ENCODE assay signal across 15 cellular contexts in genomic region chr2:157419031-157419580, GRCh38. TPM values are rescaled to one million over a fixed set of nuclear protein-coding genes. Genes with fewer than 3 reads are reported as not detected.
DNase-seq lines count a peak whose midpoint lies in the region; ATAC-seq and TF ChIP-seq lines count a peak whose summit lies in the region.
"Had no signal": no experiment of that assay in that cellular context is flagged by ENCODE, and none has a peak within 500 bp of the region (broad histone marks: within the 10 kb centered on the region; RNA-seq: fewer than 3 reads in every experiment).

No MANE protein-coding gene starts in this region.

- H3K27me3 ChIP-seq in right cardiac atrium (ENCODE audit: control insufficient read depth, insufficient read depth): no peaks in the 10 kb centered on the region
- no peaks in the 10 kb centered on the region for H3K27me3 ChIP-seq in heart right ventricle
- no peaks in the 10 kb centered on the region for H3K27me3 ChIP-seq in uterus
- H3K27me3 ChIP-seq: hepatocyte, testis had no signal

- H3K9me3 ChIP-seq in right cardiac atrium (ENCODE audit: control insufficient read depth, low read length) (no peaks in the 10 kb centered on the region), heart right ventricle (peaks cover 0 to 15% (median 0%) of the 10 kb centered on the region in 11 donors), uterus (no peaks in the 10 kb centered on the region)
- H3K9me3 ChIP-seq: testis had no signal

- peaks cover 2% of the 10 kb centered on the region for H3K4me1 ChIP-seq in right cardiac atrium (ENCODE audit: control insufficient read depth, insufficient read depth, low read length)
- H3K4me1 ChIP-seq in heart right ventricle: peaks cover 0 to 81% (median 0%) of the 10 kb centered on the region in 9 donors
- H3K4me1 ChIP-seq in uterus: no peaks in the 10 kb centered on the region
- H3K4me1 ChIP-seq: testis had no signal

- no peaks in the 10 kb centered on the region for H3K9me3 Mint-ChIP-seq in activated T-cell treated with anti-CD3 and anti-CD28 coated beads, Interleukin-2, amount 50 U/mL, for 24 hours
- peaks cover 4% of the 10 kb centered on the region for H3K9me3 Mint-ChIP-seq in memory B cell

- ATAC-seq in right cardiac atrium (no peak), heart right ventricle (no peak), memory B cell (ENCODE audit: low read depth) (no peak), HG02763 (IDR thresholded peaks at IDR 0.05; ENCODE audit: unreplicated experiment) (no peak)
- ATAC-seq: left colon had no signal

- H3K27ac ChIP-seq in right cardiac atrium (ENCODE audit: low read length) (no peak overlapping the region), heart right ventricle (peak overlapping the region in 2 of 10 donors; percentile 23 to 91), uterus (no peak overlapping the region)
- H3K27ac ChIP-seq: hepatocyte, testis had no signal

- intact Hi-C loops in right cardiac atrium (cut with DNase I) (no loop called here), heart right ventricle (cut with DNase I) (no loop called here), uterus (cut with DNase I; ENCODE audit: low total_unique reads) (no loop called here)

- H3K4me3 ChIP-seq in right cardiac atrium (ENCODE audit: low read length) (no peak overlapping the region), heart right ventricle (no peak overlapping the region), uterus (no peak overlapping the region)
- H3K4me3 ChIP-seq: hepatocyte, testis had no signal

- peaks cover 90% of the 10 kb centered on the region for H3K4me1 Mint-ChIP-seq in activated T-cell treated with anti-CD3 and anti-CD28 coated beads, Interleukin-2, amount 50 U/mL, for 24 hours (ENCODE audit: low read depth)
- peaks cover 43% of the 10 kb centered on the region for H3K4me1 Mint-ChIP-seq in memory B cell

- H3K4me3 Mint-ChIP-seq in activated T-cell treated with anti-CD3 and anti-CD28 coated beads, Interleukin-2, amount 50 U/mL, for 24 hours: peak overlapping the region; percentile 55
- peak overlapping the region; percentile 5 for H3K4me3 Mint-ChIP-seq in memory B cell

- peaks cover 96% of the 10 kb centered on the region for H3K36me3 Mint-ChIP-seq in activated T-cell treated with anti-CD3 and anti-CD28 coated beads, Interleukin-2, amount 50 U/mL, for 24 hours (ENCODE audit: low read depth)
- peaks cover 45% of the 10 kb centered on the region for H3K36me3 Mint-ChIP-seq in memory B cell

- no peaks in the 10 kb centered on the region for H3K27me3 Mint-ChIP-seq in activated T-cell treated with anti-CD3 and anti-CD28 coated beads, Interleukin-2, amount 50 U/mL, for 24 hours
- no peaks in the 10 kb centered on the region for H3K27me3 Mint-ChIP-seq in memory B cell

- TF ChIP-seq POLR2A in uterus (IDR thresholded peaks at IDR 0.05): no peak

- 83% methylated on average over 12 of the region's 12 CpGs for WGBS in right cardiac atrium
- WGBS in heart right ventricle, 2 donors: 84 to 91% methylated on average over 12 of the region's 12 CpGs

- TF ChIP-seq CTCF in heart right ventricle (IDR thresholded peaks at IDR 0.05) (no peak), uterus (IDR thresholded peaks at IDR 0.05) (no peak)

- DNase-seq in right cardiac atrium (peak in 2 of 3 donors; percentile 39 to 51), heart right ventricle (no peak), memory B cell (ENCODE audit: low spot score in 2 of 2) (no peak), D341Med (ENCODE audit: low spot score) (no peak), uterus (no peak), activated gamma-delta T cell (lab: John Stamatoyannopoulos, UW) (no peak)
- no peak for DNase-seq in activated T-cell treated with anti-CD3 and anti-CD28 coated beads, Interleukin-2, amount 50 U/mL, for 24 hours
- DNase-seq: cortex of kidney, EL, left colon, NCI-H1930, testis had no signal

- peak overlapping the region; percentile 97 for H3K27ac Mint-ChIP-seq in activated T-cell treated with anti-CD3 and anti-CD28 coated beads, Interleukin-2, amount 50 U/mL, for 24 hours
- peak overlapping the region; percentile 82 for H3K27ac Mint-ChIP-seq in memory B cell

- H3K36me3 ChIP-seq in heart right ventricle: peaks cover 0 to 56% (median 0%) of the 10 kb centered on the region in 9 donors
- H3K36me3 ChIP-seq in uterus: no peaks in the 10 kb centered on the region

RNA-seq across cellular contexts. Expression of gene CYTIP, which starts 24.8 kb away (rescaled TPM):
- total RNA-seq in right cardiac atrium (1 to 10 TPM; 2.3 to 4.2 (median 3.2) TPM), heart right ventricle (10 to 100 TPM in 1 of 10 donors, 1 to 10 TPM in 8, under 1 TPM in 1; 0.85 to 13.7 (median 1.7) TPM), uterus (1 to 10 TPM in 2 of 4 donors, under 1 TPM in 1, not detected in 1; 0.26 to 5.5 (median 2.6) TPM)
- polyA plus RNA-seq in right cardiac atrium (1.3 TPM), heart right ventricle (under 1 TPM; 0.73 to 0.86 TPM)
- total RNA-seq: H1 had no signal

Comparison
In these comparisons a context has a peak if more than half of its experiments do, and no peak if none do; other contexts are left out.
1. DNase-seq: peak in right cardiac atrium (2 of 3); none in heart right ventricle (0 of 2), activated T-cell treated with anti-CD3 and anti-CD28 coated beads, Interleukin-2, amount 50 U/mL, for 24 hours (single experiment), memory B cell (0 of 2), D341Med (single experiment), uterus (0 of 2) and activated gamma-delta T cell (single experiment).